Comparison of ENCODE assay signal across 29 cellular contexts in genomic region chrX:109735241-109735744, GRCh38. TPM values are rescaled to one million over a fixed set of nuclear protein-coding genes. Genes with fewer than 3 reads are reported as not detected.
DNase-seq lines count a peak whose midpoint lies in the region; ATAC-seq and TF ChIP-seq lines count a peak whose summit lies in the region.
"Had no signal": no experiment of that assay in that cellular context is flagged by ENCODE, and none has a peak within 500 bp of the region (broad histone marks: within the 10 kb centered on the region; RNA-seq: fewer than 3 reads in every experiment).

No MANE protein-coding gene starts in this region.

- H3K36me3 ChIP-seq in Loucy (ENCODE audit: insufficient read depth, low read length): no peaks in the 10 kb centered on the region
- no peaks in the 10 kb centered on the region for H3K36me3 ChIP-seq in gastrocnemius medialis
- no peaks in the 10 kb centered on the region for H3K36me3 ChIP-seq in CD4-positive, alpha-beta memory T cell (ENCODE audit: insufficient read depth, low read length)
- H3K36me3 ChIP-seq: BLaER1 had no signal

- no peak overlapping the region for H3K4me3 ChIP-seq in Loucy (ENCODE audit: low read length, poor library complexity, severe bottlenecking)
- H3K4me3 ChIP-seq in fibroblast of villous mesenchyme (ENCODE audit: low read depth, low read length): no peak overlapping the region
- no peak overlapping the region for H3K4me3 ChIP-seq in gastrocnemius medialis
- no peak overlapping the region for H3K4me3 ChIP-seq in CD4-positive, alpha-beta memory T cell (ENCODE audit: low read length in 2 of 2)
- H3K4me3 ChIP-seq: BLaER1 had no signal

- peak overlapping the region in 2 of 7 donors; percentile 44 to 45 for H3K27ac Mint-ChIP-seq in CD4-positive, alpha-beta memory T cell
- H3K27ac Mint-ChIP-seq: activated CD4-positive, alpha-beta memory T cell treated with anti-CD3 and anti-CD28 coated beads, Interleukin-2, amount 10 ng/mL, durations not matched to agents 7 days and 5 days; IgD-negative memory B cell; memory B cell; T-helper 1 cell treated with Interleukin-12 subunit alpha and Interleukin-12 subunit beta and Interleukin-4 antibody, amounts not matched to agents 30 μg/mL and 1 μg/mL, for 36 hours; type B pancreatic cell had no signal

- no peak overlapping the region for H3K4me3 Mint-ChIP-seq in CD4-positive, alpha-beta memory T cell
- H3K4me3 Mint-ChIP-seq: activated CD4-positive, alpha-beta memory T cell treated with anti-CD3 and anti-CD28 coated beads, Interleukin-2, amount 10 ng/mL, durations not matched to agents 7 days and 5 days; memory B cell; T-helper 1 cell treated with Interleukin-12 subunit alpha and Interleukin-12 subunit beta and Interleukin-4 antibody, amounts not matched to agents 30 μg/mL and 1 μg/mL, for 36 hours; type B pancreatic cell had no signal

- H3K4me1 ChIP-seq in Loucy (ENCODE audit: insufficient read depth, low read length, poor library complexity, severe bottlenecking) (peaks cover 18% of the 10 kb centered on the region), gastrocnemius medialis (peaks cover 0 to 5% of the 10 kb centered on the region in 2 donors)
- peaks cover 15% of the 10 kb centered on the region for H3K4me1 ChIP-seq in CD4-positive, alpha-beta memory T cell (ENCODE audit: insufficient read depth, low read length)

- no peak overlapping the region for H3K9ac ChIP-seq in Loucy (ENCODE audit: low read depth, low read length, poor library complexity, severe bottlenecking)
- H3K9ac ChIP-seq: BLaER1 had no signal

- no peaks in the 10 kb centered on the region for H3K27me3 Mint-ChIP-seq in CD4-positive, alpha-beta memory T cell
- H3K27me3 Mint-ChIP-seq: activated CD4-positive, alpha-beta memory T cell treated with anti-CD3 and anti-CD28 coated beads, Interleukin-2, amount 10 ng/mL, durations not matched to agents 7 days and 5 days; IgD-negative memory B cell; memory B cell had no signal

- H3K27me3 ChIP-seq in Loucy (ENCODE audit: insufficient read depth, low read length, poor library complexity, severe bottlenecking): no peaks in the 10 kb centered on the region
- no peaks in the 10 kb centered on the region for H3K27me3 ChIP-seq in gastrocnemius medialis
- H3K27me3 ChIP-seq in CD4-positive, alpha-beta memory T cell (ENCODE audit: insufficient read depth, low read length): no peaks in the 10 kb centered on the region

- H3K9me3 ChIP-seq in Loucy (ENCODE audit: insufficient read depth, low read depth, low read length) (no peaks in the 10 kb centered on the region), gastrocnemius medialis (no peaks in the 10 kb centered on the region)
- no peaks in the 10 kb centered on the region for H3K9me3 ChIP-seq in CD4-positive, alpha-beta memory T cell (ENCODE audit: control insufficient read depth in 1 of 2, low read length in 2 of 2)
- H3K9me3 ChIP-seq: BLaER1 had no signal

- H3F3A ChIP-seq in Loucy (ENCODE audit: low read depth): no peaks in the 10 kb centered on the region

- peaks cover 5 to 23% (median 11%) of the 10 kb centered on the region in 4 donors for H3K4me1 Mint-ChIP-seq in CD4-positive, alpha-beta memory T cell

- H3K4me2 ChIP-seq in Loucy (ENCODE audit: low read depth, low read length, poor library complexity, severe bottlenecking): peak overlapping the region; percentile 11
- H3K4me2 ChIP-seq: BLaER1 had no signal

- peaks cover 13% of the 10 kb centered on the region for H4K20me1 ChIP-seq in Loucy (ENCODE audit: insufficient read depth, low read length, poor library complexity, severe bottlenecking)

- intact Hi-C loops in gastrocnemius medialis (cut with DNase I; ENCODE audit: low total_unique reads): loop anchor here (10.0 kb wide), 2 partner anchors 410 to 580 kb away; partner anchors contain the start of gene AMMECR1
- intact Hi-C loops in CD4-positive, alpha-beta memory T cell (cut with micrococcal nuclease): no loop called here

- ATAC-seq in gastrocnemius medialis (peak; percentile 61 to 78), GM18517 (IDR thresholded peaks at IDR 0.05; ENCODE audit: unreplicated experiment) (no peak), HG03432 (IDR thresholded peaks at IDR 0.05; ENCODE audit: unreplicated experiment) (no peak)
- ATAC-seq: sciatic nerve had no signal

- peak overlapping the region; percentile 58 to 91 (median 84) for H3K27ac ChIP-seq in gastrocnemius medialis
- H3K27ac ChIP-seq in CD4-positive, alpha-beta memory T cell (ENCODE audit: low read depth, low read length): no peak overlapping the region
- H3K27ac ChIP-seq: BLaER1, epithelial cell of prostate had no signal

- H3K36me3 Mint-ChIP-seq in CD4-positive, alpha-beta memory T cell: peaks cover 0 to 12% of the 10 kb centered on the region in 2 donors
- H3K36me3 Mint-ChIP-seq: IgD-negative memory B cell, memory B cell had no signal

- H3K9me2 ChIP-seq in Loucy (replicated peaks; ENCODE audit: low read depth, low read length): no peaks in the 10 kb centered on the region

- no peak for TF ChIP-seq CTCF in Loucy (conservative IDR thresholded peaks at IDR 0.05; ENCODE audit: low read length)
- no peak for TF ChIP-seq CTCF in fibroblast of villous mesenchyme (IDR thresholded peaks at IDR 0.05; ENCODE audit: insufficient read depth, low read depth, low read length)
- TF ChIP-seq CTCF in gastrocnemius medialis (IDR thresholded peaks at IDR 0.05 in 4 of 5, conservative IDR thresholded peaks at IDR 0.05 in 1 of 5): no peak

- H2AFZ ChIP-seq in Loucy (ENCODE audit: low read length): 0 out of 2 replicates have a peak overlapping the region, but pooled peaks have one; percentile 60

- in situ Hi-C loops in gastrocnemius medialis (cut with MboI; ENCODE audit: low sequenced_read_pairs in 4 of 4): no loop called here

- H3K79me2 ChIP-seq in Loucy (ENCODE audit: insufficient read depth, low read length): peaks cover 27% of the 10 kb centered on the region

- CTCF ChIA-PET in CD4-positive, alpha-beta memory T cell (lab: Charles Lee; ENCODE audit: partially characterized antibody): interaction anchor here (1.0 to 2.1 kb wide), 3 partner anchors 22 to 411 kb away, joined by 3 to 8 read pairs (median 3); no protein-coding TSS in a partner anchor

- POLR2A ChIA-PET in CD4-positive, alpha-beta memory T cell (lab: Charles Lee; ENCODE audit: partially characterized antibody): no interaction called here

- no peaks in the 10 kb centered on the region for H3K9me3 Mint-ChIP-seq in CD4-positive, alpha-beta memory T cell
- H3K9me3 Mint-ChIP-seq: activated CD4-positive, alpha-beta memory T cell treated with anti-CD3 and anti-CD28 coated beads, Interleukin-2, amount 10 ng/mL, durations not matched to agents 7 days and 5 days; IgD-negative memory B cell; memory B cell; T-helper 1 cell treated with Interleukin-12 subunit alpha and Interleukin-12 subunit beta and Interleukin-4 antibody, amounts not matched to agents 30 μg/mL and 1 μg/mL, for 36 hours had no signal

- DNase-seq in CD1c-positive myeloid dendritic cell (ENCODE audit: extremely low spot score) (peak; percentile 20), fibroblast of villous mesenchyme (ENCODE audit: low read depth) (peak; percentile 70), gastrocnemius medialis (no peak), foreskin melanocyte (no peak)
- DNase-seq in CD4-positive, alpha-beta memory T cell: no peak
- DNase-seq: activated CD4-positive, alpha-beta memory T cell treated with anti-CD3 and anti-CD28 coated beads, Interleukin-2, amount 10 ng/mL, durations not matched to agents 7 days and 5 days; activated CD4-positive, CD25-positive, alpha-beta regulatory T cell treated with anti-CD3 and anti-CD28 coated beads, Interleukin-2, amount 50 U/mL, for 72 hours; activated CD8-positive, alpha-beta memory T cell treated with anti-CD3 and anti-CD28 coated beads, Interleukin-2, amount 50 U/mL, for 4 hours; activated naive CD4-positive, alpha-beta T cell treated with Interleukin-2 at 50 U/mL for 16 hours; central memory CD4-positive, alpha-beta T cell; cortex of kidney; DMS79 treated with DMSO at 0.1 percent for 48 hours; effector memory CD4-positive, alpha-beta T cell; GF-D8; kidney glomerular epithelial cell; NCI-H2029; NCI-H524 treated with DMSO at 0.1 percent for 48 hours; stimulated activated CD4-positive, alpha-beta T cell treated with anti-CD3 and anti-CD28 coated beads, Interleukin-4, amount 100 ng/mL, for 1 hour; substantia nigra had no signal

- TF ChIP-seq POLR2A in gastrocnemius medialis (IDR thresholded peaks at IDR 0.05): peak in 1 of 2 donors; percentile 45

RNA-seq across cellular contexts. Expression of gene ACSL4, which starts 2.2 kb away (rescaled TPM):
- total RNA-seq in fibroblast of villous mesenchyme: 146 and 171 TPM in 2 replicates
- 100 to 1,000 TPM in 3 of 4 donors, 10 to 100 TPM in 1; 18.7 to 259 (median 132) TPM for total RNA-seq in gastrocnemius medialis
- total RNA-seq in CD4-positive, alpha-beta memory T cell: 10 to 100 TPM; 21.4 to 24.3 TPM
- 1 to 10 TPM; 8.0 to 9.6 TPM for polyA plus RNA-seq in CD4-positive, alpha-beta memory T cell

Comparison
In these comparisons a context has a peak if more than half of its experiments do, and no peak if none do; other contexts are left out.
1. DNase-seq: peak in CD1c-positive myeloid dendritic cell (single experiment) and fibroblast of villous mesenchyme (single experiment); none in gastrocnemius medialis (0 of 2), foreskin melanocyte (single experiment) and CD4-positive, alpha-beta memory T cell (0 of 5).
2. ATAC-seq: peak in gastrocnemius medialis (2 of 2); none in GM18517 (single experiment) and HG03432 (single experiment).